11 cellular contexts compared by ENCODE assay signal in the genomic region with DNA sequence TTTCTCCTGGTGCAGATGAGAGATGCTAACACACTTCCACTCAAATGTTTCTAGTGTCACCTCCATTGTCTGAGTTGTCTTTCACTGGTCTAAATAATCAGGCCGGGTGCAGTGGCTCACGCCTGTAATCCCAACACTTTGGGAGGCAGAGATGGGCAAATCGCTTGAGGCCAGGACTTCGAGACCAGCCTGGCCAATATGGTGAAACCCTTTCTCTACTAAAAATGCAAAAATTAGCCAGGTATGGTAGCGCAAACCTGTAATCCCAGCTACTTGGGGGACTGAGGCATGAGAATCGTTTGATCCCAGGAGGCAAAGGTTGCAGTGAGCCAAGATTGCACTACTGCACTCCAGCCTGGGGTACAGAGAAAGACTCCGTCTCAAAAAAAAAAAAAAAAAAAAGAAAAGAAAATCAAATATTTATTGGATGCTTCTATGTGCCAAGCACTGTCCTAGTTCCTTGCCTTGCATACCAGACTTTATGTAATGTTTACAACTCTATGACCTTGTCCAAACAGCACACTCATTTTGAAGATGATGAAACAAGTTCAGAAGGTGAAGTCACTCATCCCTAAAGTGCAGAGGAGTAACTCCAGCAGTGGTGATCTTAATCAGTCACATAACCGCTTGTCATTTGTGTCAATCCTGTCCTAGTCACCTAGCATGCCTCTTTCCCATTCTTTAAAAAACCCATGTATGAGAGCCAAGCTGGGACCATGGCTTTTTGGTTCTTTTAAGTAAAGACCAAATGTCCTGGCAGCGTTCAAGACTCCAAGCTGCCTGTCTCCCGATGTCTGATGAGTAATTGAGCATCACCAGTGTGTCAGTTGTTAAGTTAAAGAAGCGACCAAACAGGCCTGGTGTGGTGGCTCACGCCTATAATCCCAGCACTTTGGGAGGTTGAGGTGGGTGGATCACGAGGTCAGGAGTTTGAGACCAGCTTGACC. TPM values are rescaled to one million over a fixed set of nuclear protein-coding genes. Genes with fewer than 3 reads are reported as not detected.
"Had no signal": no experiment of that assay in that cellular context is flagged by ENCODE, and none has a peak within 500 bp of the region (broad histone marks: within the 10 kb centered on the region; RNA-seq: fewer than 3 reads in every experiment).

No MANE protein-coding gene starts in this region.

RNA-seq across cellular contexts. Expression of gene CYP2A7, which starts 15.1 kb away (rescaled TPM):
- total RNA-seq: activated naive CD8-positive, alpha-beta T cell treated with anti-CD3 and anti-CD28 coated beads for 36 hours; aorta; breast epithelium; chondrocyte; dermis microvascular lymphatic vessel endothelial cell; endodermal cell; esophagus squamous epithelium; prostate gland; spleen; T-helper 17 cell had no signal

RNA-seq across cellular contexts. Expression of gene CYP2A6, which starts 46.9 kb away (rescaled TPM):
- total RNA-seq: aorta, chondrocyte, dermis microvascular lymphatic vessel endothelial cell, endodermal cell, esophagus squamous epithelium, occipital lobe, T-helper 17 cell had no signal
